Comparison of ENCODE assay signal across 26 cellular contexts in the genomic region with DNA sequence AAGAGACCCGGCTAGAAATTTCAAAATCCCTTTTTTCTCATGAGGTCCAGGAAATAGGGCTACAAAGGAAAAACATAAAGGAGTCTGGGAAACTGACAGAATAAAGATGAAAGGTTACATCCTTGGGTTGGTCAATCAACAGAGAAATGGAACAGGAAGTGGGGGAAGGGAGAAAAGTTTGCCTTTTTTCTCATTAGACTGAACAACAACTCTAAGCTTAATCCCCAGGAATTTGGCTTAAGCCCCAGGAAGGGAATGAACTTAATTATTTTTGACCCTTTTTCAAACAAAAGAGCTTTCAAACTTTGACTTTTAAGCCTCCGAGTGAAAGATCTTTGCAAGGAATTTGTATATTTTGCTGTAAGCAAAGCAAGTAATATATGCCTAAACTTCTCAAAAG. TPM values are rescaled to one million over a fixed set of nuclear protein-coding genes. Genes with fewer than 3 reads are reported as not detected.
DNase-seq lines count a peak whose midpoint lies in the region; ATAC-seq and TF ChIP-seq lines count a peak whose summit lies in the region.
"Had no signal": no experiment of that assay in that cellular context is flagged by ENCODE, and none has a peak within 500 bp of the region (broad histone marks: within the 10 kb centered on the region; RNA-seq: fewer than 3 reads in every experiment).

No MANE protein-coding gene starts in this region.

- intact Hi-C loops in right cardiac atrium (cut with DNase I) = no loop called here

- H3K27ac Mint-ChIP-seq in endodermal cell (peak overlapping the region; percentile 99), neural crest cell (ENCODE audit: unreplicated experiment) (peak overlapping the region; percentile 90)
- H3K27ac Mint-ChIP-seq: CD14-positive monocyte had no signal

- H3K36me3 Mint-ChIP-seq in endodermal cell (ENCODE audit: low read depth) = peaks cover 4% of the 10 kb centered on the region
- peaks cover 11% of the 10 kb centered on the region for H3K36me3 Mint-ChIP-seq in neural crest cell (ENCODE audit: low read depth)
- H3K36me3 Mint-ChIP-seq: CD14-positive monocyte had no signal

- H3K9me3 ChIP-seq in endodermal cell (ENCODE audit: control insufficient read depth, low read length) (peaks cover 8% of the 10 kb centered on the region), right cardiac atrium (ENCODE audit: control insufficient read depth, low read length) (no peaks in the 10 kb centered on the region)
- H3K9me3 ChIP-seq: esophagus squamous epithelium, gastroesophageal sphincter, mucosa of descending colon, uterus had no signal

- H3K27me3 Mint-ChIP-seq in endodermal cell (ENCODE audit: insufficient read depth) = no peaks in the 10 kb centered on the region
- H3K27me3 Mint-ChIP-seq in neural crest cell (ENCODE audit: low read depth) = no peaks in the 10 kb centered on the region

- H3K4me3 ChIP-seq in endodermal cell (ENCODE audit: low read length) (peak overlapping the region; percentile 72), right cardiac atrium (ENCODE audit: low read length) (no peak overlapping the region)
- H3K4me3 ChIP-seq: esophagus squamous epithelium, gastroesophageal sphincter, mucosa of descending colon, PC-9, uterus had no signal

- peak overlapping the region; percentile 91 for H3K9ac ChIP-seq in endodermal cell (ENCODE audit: extremely low read depth, low read length, poor library complexity, severe bottlenecking)
- H3K9ac ChIP-seq: KMS-11 had no signal

- no peak for ATAC-seq in right cardiac atrium
- ATAC-seq: gastroesophageal sphincter, left cardiac atrium, mucosa of descending colon had no signal

- in situ Hi-C loops in KBM-7 (cut with MboI; ENCODE audit: low pct_unique_long_range_greater_than_20kb, low sequenced_read_pairs) = no loop called here

- H3K4me1 Mint-ChIP-seq in endodermal cell = peaks cover 42% of the 10 kb centered on the region
- peaks cover 48% of the 10 kb centered on the region for H3K4me1 Mint-ChIP-seq in neural crest cell
- H3K4me1 Mint-ChIP-seq: CD14-positive monocyte; central memory CD8-positive, alpha-beta T cell had no signal

- H3K27me3 ChIP-seq in endodermal cell (ENCODE audit: control insufficient read depth, insufficient read depth, low read length, poor library complexity, severe bottlenecking) (no peaks in the 10 kb centered on the region), right cardiac atrium (ENCODE audit: control insufficient read depth, insufficient read depth) (no peaks in the 10 kb centered on the region)
- H3K27me3 ChIP-seq: esophagus squamous epithelium, gastroesophageal sphincter had no signal

- H3K36me3 ChIP-seq in endodermal cell (ENCODE audit: control insufficient read depth, insufficient read depth, low read length) = no peaks in the 10 kb centered on the region
- H3K36me3 ChIP-seq: esophagus squamous epithelium, gastroesophageal sphincter, uterus had no signal

- TF ChIP-seq CTCF in endodermal cell (conservative IDR thresholded peaks at IDR 0.05) (no peak), neural crest cell (conservative IDR thresholded peaks at IDR 0.05) (no peak)

- H3K27ac ChIP-seq in endodermal cell (ENCODE audit: low read depth, low read length) (peak overlapping the region; percentile 94), right cardiac atrium (ENCODE audit: low read length) (no peak overlapping the region)
- H3K27ac ChIP-seq: gastroesophageal sphincter, KMS-11, PC-9, uterus had no signal

- H3K9me3 Mint-ChIP-seq in endodermal cell (peaks cover 4% of the 10 kb centered on the region), neural crest cell (peaks cover 6% of the 10 kb centered on the region)
- H3K9me3 Mint-ChIP-seq: central memory CD8-positive, alpha-beta T cell had no signal

- H3K4me3 Mint-ChIP-seq in endodermal cell (peak overlapping the region; percentile 33), neural crest cell (peak overlapping the region; percentile 45)
- H3K4me3 Mint-ChIP-seq: central memory CD8-positive, alpha-beta T cell had no signal

- 27% methylated on average over 2 of the region's 2 CpGs; no CpG with 5 or more reads in 1 of the 2 experiments for WGBS in endodermal cell (ENCODE audit: insufficient coverage in 1 of 2, insufficient read length in 1 of 2), 2 experiments
- 33% methylated on average over 2 of the region's 2 CpGs for WGBS in right cardiac atrium

- DNase-seq in COLO829 (ENCODE audit: low spot score) = peak; percentile 26
- peak; percentile 10 for DNase-seq in NCI-H1048 (lab: John Stamatoyannopoulos, UW)
- no peak for DNase-seq in endodermal cell
- no peak for DNase-seq in neural crest cell (ENCODE audit: low read depth, low spot score)
- DNase-seq in KBM-7 = no peak
- no peak for DNase-seq in globus pallidus (ENCODE audit: low spot score)
- DNase-seq in right cardiac atrium = no peak
- DNase-seq in NCI-H1092 treated with DMSO at 0.1 percent for 48 hours (lab: John Stamatoyannopoulos, UW) = no peak
- DNase-seq: ACHN; activated gamma-delta T cell; amygdala; effector CD8-positive, alpha-beta T cell; esophagus squamous epithelium; GDM1; left cardiac atrium; mucosa of descending colon; NCI-H1694 treated with DMSO at 0.1 percent for 48 hours; NCI-H774; PC-9; SHP77 treated with DMSO at 0.1 percent for 48 hours; stimulated activated CD4-positive, alpha-beta T cell treated with anti-CD3 and anti-CD28 coated beads, Interleukin-12 subunit alpha, Interleukin-12 subunit beta, amount 100 ng/mL, for 4 hours; uterus had no signal

- peaks cover 14% of the 10 kb centered on the region for H3K4me1 ChIP-seq in endodermal cell (ENCODE audit: control insufficient read depth, insufficient read depth, low read length)
- no peaks in the 10 kb centered on the region for H3K4me1 ChIP-seq in right cardiac atrium (ENCODE audit: control insufficient read depth, insufficient read depth, low read length)
- H3K4me1 ChIP-seq: esophagus squamous epithelium, gastroesophageal sphincter, uterus had no signal

RNA-seq across cellular contexts. Expression of a gene that starts 32.7 kb away (rescaled TPM):
- total RNA-seq in endodermal cell = 1 to 10 TPM in 1 of 2 donors, under 1 TPM in 1; 0.60 to 2.6 TPM
- 63.2 TPM for polyA plus RNA-seq in endodermal cell (2013, experiment 1 of 2)
- polyA plus RNA-seq in endodermal cell (2013, experiment 2 of 2) = 66.2 TPM
- total RNA-seq in neural crest cell = 22.6 and 23.6 TPM in 2 replicates
- total RNA-seq in right cardiac atrium = under 1 TPM in 3 of 4 donors, not detected in 1; 0.21 to 0.57 (median 0.45) TPM
- polyA plus RNA-seq in right cardiac atrium = 0.68 TPM
- total RNA-seq: PC-9 had no signal
- polyA plus RNA-seq: CD14-positive monocyte had no signal

Comparison
In these comparisons a context has a peak if more than half of its experiments do, and no peak if none do; other contexts are left out.
1. DNase-seq: peak in COLO829 (single experiment) and NCI-H1048 (single experiment); none in endodermal cell (single experiment), neural crest cell (single experiment), KBM-7 (single experiment), globus pallidus (single experiment), right cardiac atrium (0 of 3) and NCI-H1092 treated with DMSO at 0.1 percent for 48 hours (single experiment).